Comparison of ENCODE assay signal across 1 cellular context in the genomic region with DNA sequence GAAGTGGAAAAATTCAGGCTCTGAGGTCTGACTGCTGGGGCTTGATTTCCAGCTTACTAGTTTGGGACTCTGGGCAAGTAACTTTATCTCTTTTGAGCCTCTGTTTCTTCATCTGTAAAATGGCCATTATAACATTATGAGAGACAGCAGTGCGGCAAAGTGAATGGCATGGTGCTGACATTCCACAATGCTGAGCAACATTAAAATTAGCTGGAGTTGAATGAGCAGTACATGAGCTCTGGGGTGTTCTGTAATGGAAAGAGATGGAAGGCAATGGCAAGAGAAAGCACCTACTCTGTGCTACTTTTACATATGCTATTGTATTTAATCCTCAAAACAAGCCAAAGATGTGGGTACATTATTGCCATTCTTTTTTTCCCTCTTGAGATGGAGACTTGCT.
TF ChIP-seq lines count a peak whose summit lies in the region.

No MANE protein-coding gene starts in this region.

TF ChIP-seq in H1, 55 proteins besides CTCF, POLR2A, EP300 and RAD21:
- TF ChIP-seq PHF8 (conservative IDR thresholded peaks at IDR 0.05; ENCODE audit: low read depth, low read length) (no peak), JUN (IDR thresholded peaks at IDR 0.05; ENCODE audit: low read depth, low read length) (no peak), SRF (IDR thresholded peaks at IDR 0.05; ENCODE audit: low read depth, low read length) (no peak)
